Comparison of ENCODE assay signal across 14 cellular contexts in the genomic region with DNA sequence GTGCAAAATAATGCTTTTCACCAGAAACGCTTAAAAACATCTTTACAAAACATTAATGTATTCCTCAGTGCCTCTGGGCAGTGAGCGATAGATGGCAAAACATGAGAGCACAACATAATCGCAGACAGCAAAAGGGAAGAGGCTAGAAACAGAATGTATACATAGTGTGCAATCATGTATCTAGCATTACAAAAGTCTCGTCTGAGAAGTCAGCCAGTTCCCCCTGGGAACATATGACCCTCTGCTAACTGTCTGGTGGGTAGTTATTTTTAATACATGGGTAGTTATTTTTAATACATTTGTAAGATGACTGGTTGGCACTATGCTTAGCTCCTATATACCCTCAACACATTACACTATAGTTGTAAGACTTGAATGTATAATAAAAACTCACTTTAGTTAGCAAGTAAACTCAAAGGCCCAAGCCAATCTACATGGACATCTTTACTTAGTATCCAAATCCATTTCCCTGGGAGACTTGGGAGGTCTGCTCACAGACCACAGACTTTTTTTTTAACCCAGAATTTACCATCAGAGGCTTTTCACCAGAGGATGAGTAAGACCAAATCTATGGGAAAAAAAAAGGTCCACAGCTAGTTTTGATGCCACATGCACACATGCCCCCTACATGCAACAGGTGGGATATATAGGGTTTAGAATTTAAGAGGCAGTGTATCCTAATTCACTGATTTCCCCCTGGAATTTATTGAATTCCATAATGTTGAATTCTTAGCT.
DNase-seq lines count a peak whose midpoint lies in the region; ATAC-seq, FAIRE-seq and TF ChIP-seq lines count a peak whose summit lies in the region.
"Had no signal": no experiment of that assay in that cellular context is flagged by ENCODE, and none has a peak within 500 bp of the region (broad histone marks: within the 10 kb centered on the region; RNA-seq: fewer than 3 reads in every experiment).

No MANE protein-coding gene starts in this region.

- peak; percentile 30; the same call in 1 of the 2 replicates for ATAC-seq in IMR-90 (ENCODE audit: low read depth)
- ATAC-seq: activated T-cell treated with anti-CD3 and anti-CD28 coated beads, Interleukin-2, amount 50 U/mL, for 4 hours; stimulated activated memory B cell treated with anti-CD40 and anti-IgM and Interleukin-4, amounts not matched to agents 10 μg/mL and 1 μg/mL and 100 μg/mL, for 72 hours; T-helper 17 cell had no signal

- no peak overlapping the region for H2AK5ac ChIP-seq in IMR-90 (ENCODE audit: low read depth, low read length)
- peak overlapping the region; percentile 61 for H2AK5ac ChIP-seq in mesenchymal stem cell (ENCODE audit: low read length, severe bottlenecking)

- H3K4me2 ChIP-seq in IMR-90 (ENCODE audit: low read depth, low read length), result no peak overlapping the region
- no peak overlapping the region for H3K4me2 ChIP-seq in mesenchymal stem cell (ENCODE audit: low read length, poor library complexity, severe bottlenecking)

- H2BK15ac ChIP-seq in IMR-90 (ENCODE audit: low read depth, low read length) (no peak overlapping the region), mesenchymal stem cell (ENCODE audit: low read depth, poor library complexity, severe bottlenecking) (no peak overlapping the region)

- H4K91ac ChIP-seq in IMR-90 (ENCODE audit: insufficient read depth, low read depth, low read length) (no peak overlapping the region), mesenchymal stem cell (ENCODE audit: low read length) (no peak overlapping the region)

- H3K36me3 ChIP-seq in IMR-90 (ENCODE audit: control insufficient read depth, insufficient read depth, low read length) (no peaks in the 10 kb centered on the region), mesenchymal stem cell (ENCODE audit: control insufficient read depth in 1 of 2, insufficient read depth in 2 of 2, low read depth in 1 of 2, low read length in 2 of 2) (peaks cover 2 to 4% of the 10 kb centered on the region in 2 experiments), MG63 (no peaks in the 10 kb centered on the region)

- no peak overlapping the region for H3K18ac ChIP-seq in IMR-90 (ENCODE audit: low read depth, low read length)
- no peak overlapping the region for H3K18ac ChIP-seq in mesenchymal stem cell (ENCODE audit: low read depth in 1 of 2, low read length in 2 of 2)

- dilution Hi-C loops in IMR-90 (cut with HindIII; ENCODE audit: low sequenced_read_pairs, unreplicated experiment), result no loop called here

- no peak overlapping the region for H2AK9ac ChIP-seq in IMR-90 (replicated peaks; ENCODE audit: low read depth, low read length, poor library complexity)

- FAIRE-seq in D721Med (lab: Jason Lieb, UNC) (no peak), GM12891 (lab: Jason Lieb, UNC) (no peak)

- H2BK5ac ChIP-seq in IMR-90 (ENCODE audit: low read depth, low read length, poor library complexity, severe bottlenecking), result no peak overlapping the region
- H2BK5ac ChIP-seq in mesenchymal stem cell (ENCODE audit: low read depth, low read length, poor library complexity, severe bottlenecking), result no peak overlapping the region

- H3K9ac ChIP-seq in IMR-90 (ENCODE audit: low read depth, low read length), result no peak overlapping the region
- H3K9ac ChIP-seq in mesenchymal stem cell (ENCODE audit: low read length), result no peak overlapping the region

- no peaks in the 10 kb centered on the region for H3K27me3 ChIP-seq in IMR-90 (ENCODE audit: control insufficient read depth, insufficient read depth, low read length)
- no peaks in the 10 kb centered on the region for H3K27me3 ChIP-seq in mesenchymal stem cell (ENCODE audit: control insufficient read depth in 1 of 2, insufficient read depth in 1 of 2, low read length in 2 of 2)
- no peaks in the 10 kb centered on the region for H3K27me3 ChIP-seq in MG63

- H4K8ac ChIP-seq in IMR-90 (ENCODE audit: low read depth in 2 of 2, low read length in 2 of 2) (no peak overlapping the region), mesenchymal stem cell (ENCODE audit: low read length) (no peak overlapping the region)

- H3K79me1 ChIP-seq in IMR-90 (ENCODE audit: low read depth in 1 of 2, low read length in 2 of 2) (peaks cover 25 to 77% of the 10 kb centered on the region in 2 experiments), mesenchymal stem cell (replicated peaks; ENCODE audit: low read length, poor library complexity, severe bottlenecking) (peaks cover 20% of the 10 kb centered on the region)

- intact Hi-C loops in IMR-90 (cut with micrococcal nuclease) (no loop called here), posterior cingulate gyrus (cut with DNase I) (no loop called here)

- peaks cover 2% of the 10 kb centered on the region; the same call in 1 of the 2 replicates for H3K9me3 ChIP-seq in IMR-90 (ENCODE audit: control insufficient read depth, insufficient read depth, low read length)
- H3K9me3 ChIP-seq in mesenchymal stem cell (ENCODE audit: control insufficient read depth, low read length), result peaks cover 4% of the 10 kb centered on the region
- no peaks in the 10 kb centered on the region for H3K9me3 ChIP-seq in MG63

- POLR2A ChIA-PET in IMR-90 (lab: Charles Lee; ENCODE audit: unreplicated experiment), result no interaction called here

- H3K14ac ChIP-seq in IMR-90 (replicated peaks; ENCODE audit: low read depth, low read length), result no peak overlapping the region
- H3K14ac ChIP-seq in mesenchymal stem cell (ENCODE audit: low read length in 2 of 2), result no peak overlapping the region

- H2BK120ac ChIP-seq in IMR-90 (ENCODE audit: low read depth, low read length) (no peak overlapping the region), mesenchymal stem cell (ENCODE audit: low read depth, low read length) (no peak overlapping the region)

- BruUV-seq in IMR-90 (replicated peaks; lab: Mats Ljungman, UMichigan), result no TSS peak

- no peak overlapping the region for H3K56ac ChIP-seq in IMR-90 (ENCODE audit: extremely low read depth, insufficient read depth, low read length)

- no peak overlapping the region for H3K23ac ChIP-seq in IMR-90 (ENCODE audit: low read depth, low read length)
- no peak overlapping the region for H3K23ac ChIP-seq in mesenchymal stem cell (ENCODE audit: low read length in 2 of 2)

- peak; percentile 65 for TF ChIP-seq RAD21 in IMR-90 (IDR thresholded peaks at IDR 0.05; ENCODE audit: low read length)

- no CpG with 5 or more reads among the region's 4 CpGs for WGBS in IMR-90 (ENCODE audit: extremely low coverage in 2 of 2, insufficient read length in 1 of 2), 2 experiments
- WGBS in mesenchymal stem cell, result 80% methylated on average over 4 of the region's 4 CpGs

- H2AFZ ChIP-seq in IMR-90 (replicated peaks; ENCODE audit: low read length, poor library complexity), result no peak overlapping the region
- H2AFZ ChIP-seq in mesenchymal stem cell (ENCODE audit: low read depth, low read length), result no peak overlapping the region

- H3K4me3 ChIP-seq in IMR-90 (ENCODE audit: insufficient read depth, low read depth, low read length) (no peak overlapping the region), astrocyte of the cerebellum (ENCODE audit: low read depth, low read length) (no peak overlapping the region), mesenchymal stem cell (ENCODE audit: insufficient read depth in 1 of 2, low read depth in 1 of 2, low read length in 2 of 2) (no peak overlapping the region), MG63 (no peak overlapping the region)

- DNase-seq in D721Med (ENCODE audit: insufficient read length, low spot score), result no peak
- peak; percentile 79 for DNase-seq in IMR-90
- DNase-seq in astrocyte of the cerebellum (ENCODE audit: low read depth), result peak; percentile 63
- DNase-seq in mesenchymal stem cell, result peak; percentile 45
- DNase-seq in GM12891 (ENCODE audit: insufficient read length, low spot score), result no peak
- DNase-seq in posterior cingulate gyrus, result no peak
- no peak for DNase-seq in COR-L47 (lab: John Stamatoyannopoulos, UW)
- DNase-seq in MG63, result no peak
- DNase-seq: activated T-cell treated with anti-CD3 and anti-CD28 coated beads, Interleukin-2, amount 50 U/mL, for 4 hours; DND-41; immature natural killer cell; NCI-H2029 treated with DMSO at 0.1 percent for 48 hours; T-helper 17 cell had no signal

- H3K9me1 ChIP-seq in IMR-90 (ENCODE audit: insufficient read depth, low read length), result peaks cover 17% of the 10 kb centered on the region

- H3K27ac ChIP-seq in IMR-90 (ENCODE audit: insufficient read depth, low read length) (no peak overlapping the region), mesenchymal stem cell (ENCODE audit: low read length, poor library complexity, severe bottlenecking) (no peak overlapping the region)

- no peak overlapping the region for H4K5ac ChIP-seq in IMR-90 (ENCODE audit: low read depth, low read length)

- TF ChIP-seq POLR2A in IMR-90 (IDR thresholded peaks at IDR 0.05; ENCODE audit: low read depth, low read length) (no peak), GM12891 (IDR thresholded peaks at IDR 0.05; ENCODE audit: low read depth, low read length) (no peak)

- in situ Hi-C loops in IMR-90 (cut with MboI; ENCODE audit: low sequenced_read_pairs) (no loop called here), astrocyte of the cerebellum (cut with HindIII; ENCODE audit: low sequenced_read_pairs) (no loop called here)

- H3K4me1 ChIP-seq in IMR-90 (ENCODE audit: control insufficient read depth, insufficient read depth, low read length) (peaks cover 9% of the 10 kb centered on the region), mesenchymal stem cell (ENCODE audit: control insufficient read depth, insufficient read depth, low read depth, low read length) (peaks cover 8% of the 10 kb centered on the region)

- no peak overlapping the region for H3K4ac ChIP-seq in IMR-90 (ENCODE audit: low read depth, low read length)
- no peak overlapping the region for H3K4ac ChIP-seq in mesenchymal stem cell (ENCODE audit: low read depth in 1 of 2, low read length in 2 of 2)

- H2BK12ac ChIP-seq in mesenchymal stem cell (ENCODE audit: low read length in 2 of 2), result no peak overlapping the region

- CTCF ChIA-PET in IMR-90 (lab: Yijun Ruan, JAX), result interaction anchor here (0.6 to 1.6 kb wide), 4 partner anchors 22 to 134 kb away, joined by 3 to 9 read pairs (median 4); no protein-coding TSS in a partner anchor

- peak; percentile 9 for TF ChIP-seq CTCF in D721Med (IDR thresholded peaks at IDR 0.05; ENCODE audit: insufficient read depth, missing control alignments)
- peak; percentile 64 for TF ChIP-seq CTCF in IMR-90 (conservative IDR thresholded peaks at IDR 0.05; ENCODE audit: low read depth, low read length)
- TF ChIP-seq CTCF in astrocyte of the cerebellum (IDR thresholded peaks at IDR 0.05; ENCODE audit: low read depth, low read length, missing control alignments), result peak; percentile 51

- no peak overlapping the region for H2BK20ac ChIP-seq in IMR-90 (ENCODE audit: low read depth, low read length)

- H4K20me1 ChIP-seq in IMR-90 (ENCODE audit: insufficient read depth, low read length), result peaks cover 45% of the 10 kb centered on the region

TF ChIP-seq in IMR-90, 13 proteins besides CTCF, POLR2A, EP300 and RAD21 (continues in another document):
- TF ChIP-seq SMC3 (IDR thresholded peaks at IDR 0.05; ENCODE audit: low read depth, low read length) (peak; percentile 58), CEBPB (IDR thresholded peaks at IDR 0.05; ENCODE audit: low read depth, low read length) (no peak), RCOR1 (IDR thresholded peaks at IDR 0.05; ENCODE audit: insufficient replicate concordance, low read length) (peak; percentile 20)

TF ChIP-seq in GM12891, 5 proteins besides CTCF, POLR2A, EP300 and RAD21 (continues in another document):
- no peak for TF ChIP-seq TAF1 (IDR thresholded peaks at IDR 0.05; ENCODE audit: low read depth, low read length)
- TF ChIP-seq SPI1 (IDR thresholded peaks at IDR 0.05; ENCODE audit: low read depth, low read length), result no peak
- TF ChIP-seq POLR2AphosphoS5 (IDR thresholded peaks at IDR 0.05; ENCODE audit: low read depth, low read length), result no peak

Comparison
In these comparisons a context has a peak if more than half of its experiments do, and no peak if none do; other contexts are left out.
1. DNase-seq: peak in IMR-90 (single experiment), astrocyte of the cerebellum (single experiment) and mesenchymal stem cell (single experiment); none in D721Med (single experiment), GM12891 (single experiment), posterior cingulate gyrus (0 of 10), COR-L47 (single experiment) and MG63 (single experiment).
2. CTCF ChIP-seq: peak in every context shown above with its lines; median percentile 64 in IMR-90; 51 in astrocyte of the cerebellum; 9 in D721Med.